ENCODE assay signal across 17 cellular contexts in the genomic region with DNA sequence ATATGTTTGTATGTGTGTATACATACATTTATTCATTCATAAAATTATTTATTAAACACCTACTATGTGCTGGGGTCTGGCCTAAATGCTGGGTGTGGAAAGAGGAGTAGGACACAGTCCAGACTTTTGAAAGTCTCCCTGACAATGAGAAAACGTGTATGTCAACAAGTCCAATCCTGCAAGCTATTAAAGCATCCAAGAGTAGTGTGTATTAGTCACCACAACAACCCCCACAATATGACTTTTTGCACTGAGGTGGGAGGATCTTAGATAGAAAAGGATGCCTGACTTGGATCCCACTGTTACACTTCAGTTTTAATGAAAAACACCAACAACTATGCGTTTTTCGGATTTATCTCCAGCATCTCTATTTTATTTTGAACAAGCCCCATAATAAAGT.
DNase-seq lines count a peak whose midpoint lies in the region; ATAC-seq, FAIRE-seq and TF ChIP-seq lines count a peak whose summit lies in the region.
"Had no signal": no experiment of that assay in that cellular context is flagged by ENCODE, and none has a peak within 500 bp of the region (broad histone marks: within the 10 kb centered on the region; RNA-seq: fewer than 3 reads in every experiment).

No MANE protein-coding gene starts in this region.

- FAIRE-seq in bronchial epithelial cell (lab: Jason Lieb, UNC), result no peak
- FAIRE-seq: A549 had no signal

- POLR2A ChIA-PET in A673 (lab: Charles Lee; ENCODE audit: low non-redundant PET), result no interaction called here

- H3K36me3 ChIP-seq in bronchial epithelial cell (ENCODE audit: control insufficient read depth, insufficient read depth, low read length), result no peaks in the 10 kb centered on the region
- H3K36me3 ChIP-seq in right atrium auricular region, result no peaks in the 10 kb centered on the region
- no peaks in the 10 kb centered on the region for H3K36me3 ChIP-seq in A673 (ENCODE audit: insufficient read depth, low read length, poor library complexity, severe bottlenecking)
- H3K36me3 ChIP-seq: BLaER1, SJSA1 had no signal

- TF ChIP-seq CTCF in bronchial epithelial cell (IDR thresholded peaks at IDR 0.05; ENCODE audit: insufficient read depth, low read length, severe bottlenecking), result no peak
- TF ChIP-seq CTCF in right atrium auricular region (IDR thresholded peaks at IDR 0.05), result no peak
- no peak for TF ChIP-seq CTCF in A673 (conservative IDR thresholded peaks at IDR 0.05; ENCODE audit: low read depth, low read length)

- intact Hi-C loops in A673 (cut with micrococcal nuclease; ENCODE audit: unreplicated experiment), result no loop called here

- no peak for ATAC-seq in stimulated activated naive CD8-positive, alpha-beta T cell treated with anti-CD3 and anti-CD28 coated beads, Interleukin-15, amount 100 ng/mL, for 72 hours

- no peak overlapping the region for H3K4me3 Mint-ChIP-seq in stimulated activated naive CD8-positive, alpha-beta T cell treated with anti-CD3 and anti-CD28 coated beads, Interleukin-15, amount 100 ng/mL, for 72 hours
- H3K4me3 Mint-ChIP-seq: CD4-positive, alpha-beta memory T cell; HFFc6 had no signal

- peaks cover 7 to 14% of the 10 kb centered on the region in 2 donors for H3K9me3 Mint-ChIP-seq in stimulated activated naive CD8-positive, alpha-beta T cell treated with anti-CD3 and anti-CD28 coated beads, Interleukin-15, amount 100 ng/mL, for 72 hours

- peaks cover 12% of the 10 kb centered on the region for H3K27me3 Mint-ChIP-seq in stimulated activated naive CD8-positive, alpha-beta T cell treated with anti-CD3 and anti-CD28 coated beads, Interleukin-15, amount 100 ng/mL, for 72 hours

- H3K4me1 Mint-ChIP-seq in stimulated activated naive CD8-positive, alpha-beta T cell treated with anti-CD3 and anti-CD28 coated beads, Interleukin-15, amount 100 ng/mL, for 72 hours, result no peaks in the 10 kb centered on the region
- H3K4me1 Mint-ChIP-seq: CD4-positive, alpha-beta memory T cell had no signal

- H3K4me3 ChIP-seq in bronchial epithelial cell (ENCODE audit: low read depth, low read length) (no peak overlapping the region), right atrium auricular region (no peak overlapping the region), A673 (ENCODE audit: low read depth, low read length, poor library complexity, severe bottlenecking) (no peak overlapping the region)
- H3K4me3 ChIP-seq: A549, BLaER1, PC-9, SJSA1 had no signal

- H3K27ac Mint-ChIP-seq in stimulated activated naive CD8-positive, alpha-beta T cell treated with anti-CD3 and anti-CD28 coated beads, Interleukin-15, amount 100 ng/mL, for 72 hours, result no peak overlapping the region
- H3K27ac Mint-ChIP-seq: CD4-positive, alpha-beta memory T cell; HFFc6 had no signal

- peaks cover 0 to 4% of the 10 kb centered on the region in 2 donors for H3K4me1 ChIP-seq in right atrium auricular region
- H3K4me1 ChIP-seq in A673 (ENCODE audit: insufficient read depth, low read length, poor library complexity, severe bottlenecking), result peaks cover 31% of the 10 kb centered on the region
- H3K4me1 ChIP-seq: A549, SJSA1 had no signal

- CTCF ChIA-PET in A673 (lab: Charles Lee), result no interaction called here

- H3K27ac ChIP-seq in right atrium auricular region (no peak overlapping the region), A673 (ENCODE audit: low read depth, low read length, poor library complexity, severe bottlenecking) (no peak overlapping the region)
- H3K27ac ChIP-seq: A549, BLaER1, PC-9, SJSA1 had no signal

- DNase-seq in NCI-H446 treated with DMSO at 0.1 percent for 48 hours (lab: John Stamatoyannopoulos, UW), result peak; percentile 18
- no peak for DNase-seq in NCI-H446 (lab: John Stamatoyannopoulos, UW)
- peak; percentile 47 for DNase-seq in NCI-H226
- DNase-seq in bronchial epithelial cell (ENCODE audit: low read depth), result peak; percentile 90
- peak; percentile 9 for DNase-seq in renal cortical epithelial cell (ENCODE audit: low read depth)
- DNase-seq in right atrium auricular region (ENCODE audit: low spot score), result no peak
- no peak for DNase-seq in stimulated activated naive CD8-positive, alpha-beta T cell treated with anti-CD3 and anti-CD28 coated beads, Interleukin-15, amount 100 ng/mL, for 72 hours
- no peak for DNase-seq in A673 (ENCODE audit: low spot score)
- DNase-seq: CD4-positive, alpha-beta memory T cell; HFFc6; NCI-H1436; NCI-H1930; NCI-H510A treated with DMSO at 0.1 percent for 48 hours; PC-9 had no signal

- H3K9me3 ChIP-seq in right atrium auricular region (no peaks in the 10 kb centered on the region), A673 (ENCODE audit: low read depth, low read length, poor library complexity, severe bottlenecking) (peaks cover 16% of the 10 kb centered on the region)
- H3K9me3 ChIP-seq: SJSA1 had no signal

- H3K27me3 ChIP-seq in bronchial epithelial cell (ENCODE audit: control insufficient read depth, insufficient read depth, low read length) (no peaks in the 10 kb centered on the region), right atrium auricular region (no peaks in the 10 kb centered on the region), A673 (replicated peaks; ENCODE audit: insufficient read depth, low read depth, low read length, poor library complexity) (no peaks in the 10 kb centered on the region)
- H3K27me3 ChIP-seq: BLaER1, SJSA1 had no signal

- BruUV-seq in A673 (replicated peaks; lab: Mats Ljungman, UMichigan), result no TSS peak

Comparison
In these comparisons a context has a peak if more than half of its experiments do, and no peak if none do; other contexts are left out.
1. DNase-seq: peak in NCI-H446 treated with DMSO at 0.1 percent for 48 hours (single experiment), NCI-H226 (single experiment), bronchial epithelial cell (single experiment) and renal cortical epithelial cell (single experiment); none in NCI-H446 (0 of 2), right atrium auricular region (single experiment), stimulated activated naive CD8-positive, alpha-beta T cell treated with anti-CD3 and anti-CD28 coated beads, Interleukin-15, amount 100 ng/mL, for 72 hours (0 of 2) and A673 (single experiment).